25 cellular contexts compared by ENCODE assay signal in the genomic region with DNA sequence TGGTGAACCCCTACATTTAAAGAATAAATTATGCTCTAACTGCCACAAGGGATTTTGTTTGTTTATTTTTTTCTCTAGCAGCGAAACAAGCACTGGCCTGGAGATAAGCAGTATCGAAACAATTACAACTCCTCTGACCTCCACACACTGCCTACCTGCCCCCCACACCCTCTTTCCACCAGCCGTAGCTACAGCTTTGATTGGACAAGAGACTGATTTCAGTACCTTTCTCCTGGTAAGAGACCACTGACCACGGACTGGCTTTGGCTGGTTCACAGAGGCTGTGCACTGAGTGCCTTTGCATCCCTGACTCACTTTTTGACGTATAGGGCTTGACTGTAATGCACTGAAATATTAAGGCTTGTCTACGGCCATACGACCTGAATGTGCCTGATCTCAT.
"Had no signal": no experiment of that assay in that cellular context is flagged by ENCODE, and none has a peak within 500 bp of the region (broad histone marks: within the 10 kb centered on the region; RNA-seq: fewer than 3 reads in every experiment).

No MANE protein-coding gene starts in this region.

- H3K27ac ChIP-seq: colonic mucosa, esophagus squamous epithelium, gastrocnemius medialis, psoas muscle, skin epidermis, testis had no signal

- H3K4me1 Mint-ChIP-seq: naive thymus-derived CD8-positive, alpha-beta T cell; stimulated activated naive CD8-positive, alpha-beta T cell treated with anti-CD3 and anti-CD28 coated beads, Interleukin-15, amount 100 ng/mL, for 72 hours had no signal

- H3K4me3 ChIP-seq: colonic mucosa, dorsolateral prefrontal cortex, esophagus squamous epithelium, gastrocnemius medialis, psoas muscle, skin epidermis, testis had no signal

- H3K4me1 ChIP-seq: colonic mucosa, esophagus squamous epithelium, gastrocnemius medialis, psoas muscle, testis had no signal

- H3K4me3 Mint-ChIP-seq: activated naive CD4-positive, alpha-beta T cell treated with anti-CD3 and anti-CD28 coated beads for 36 hours; naive thymus-derived CD8-positive, alpha-beta T cell; stimulated activated naive CD8-positive, alpha-beta T cell treated with anti-CD3 and anti-CD28 coated beads, Interleukin-15, amount 100 ng/mL, for 72 hours had no signal

- H3K36me3 ChIP-seq: colonic mucosa, esophagus squamous epithelium, gastrocnemius medialis had no signal

- H3K9me3 ChIP-seq: colonic mucosa, gastrocnemius medialis, psoas muscle, testis had no signal

- DNase-seq: activated CD4-positive, alpha-beta T cell treated with anti-CD3 and anti-CD28 coated beads for 4 hours; activated CD4-positive, alpha-beta T cell treated with anti-CD3 and anti-CD28 coated beads, Interleukin-2, amount 50 U/mL, for 48 hours; activated CD4-positive, CD25-positive, alpha-beta regulatory T cell; activated CD8-positive, alpha-beta memory T cell treated with anti-CD3 and anti-CD28 coated beads, Interleukin-2, amount 50 U/mL, for 48 hours; activated effector memory CD4-positive, alpha-beta T cell treated with Interleukin-2 at 50 U/mL for 16 hours; activated naive CD4-positive, alpha-beta T cell treated with anti-CD3 and anti-CD28 coated beads for 36 hours; activated T-cell treated with anti-CD3 and anti-CD28 coated beads, Interleukin-2, amount 50 U/mL, for 48 hours; amygdala; colonic mucosa; dorsolateral prefrontal cortex; esophagus squamous epithelium; gastrocnemius medialis; head of caudate nucleus; islet precursor cell; left cardiac atrium; mesendoderm; naive thymus-derived CD8-positive, alpha-beta T cell; psoas muscle; right cardiac atrium; stimulated activated CD4-positive, alpha-beta T cell treated with anti-CD3 and anti-CD28 coated beads, Interleukin-1b, Interleukin-23, amount 100 ng/mL, for 48 hours; stimulated activated naive CD8-positive, alpha-beta T cell treated with anti-CD3 and anti-CD28 coated beads, Interleukin-15, amount 100 ng/mL, for 72 hours; T-helper 1 cell; testis; trophoblast cell had no signal

- ATAC-seq: gastrocnemius medialis; left cardiac atrium; naive thymus-derived CD8-positive, alpha-beta T cell; psoas muscle; right cardiac atrium; stimulated activated naive CD8-positive, alpha-beta T cell treated with anti-CD3 and anti-CD28 coated beads, Interleukin-15, amount 100 ng/mL, for 72 hours had no signal

- H3K27me3 Mint-ChIP-seq: naive thymus-derived CD8-positive, alpha-beta T cell; stimulated activated naive CD8-positive, alpha-beta T cell treated with anti-CD3 and anti-CD28 coated beads, Interleukin-15, amount 100 ng/mL, for 72 hours had no signal

- H3K27ac Mint-ChIP-seq: activated naive CD4-positive, alpha-beta T cell treated with anti-CD3 and anti-CD28 coated beads for 36 hours; naive thymus-derived CD8-positive, alpha-beta T cell had no signal

- H3K27me3 ChIP-seq: colonic mucosa, dorsolateral prefrontal cortex, esophagus squamous epithelium, gastrocnemius medialis, testis had no signal
